In the genomic region with DNA sequence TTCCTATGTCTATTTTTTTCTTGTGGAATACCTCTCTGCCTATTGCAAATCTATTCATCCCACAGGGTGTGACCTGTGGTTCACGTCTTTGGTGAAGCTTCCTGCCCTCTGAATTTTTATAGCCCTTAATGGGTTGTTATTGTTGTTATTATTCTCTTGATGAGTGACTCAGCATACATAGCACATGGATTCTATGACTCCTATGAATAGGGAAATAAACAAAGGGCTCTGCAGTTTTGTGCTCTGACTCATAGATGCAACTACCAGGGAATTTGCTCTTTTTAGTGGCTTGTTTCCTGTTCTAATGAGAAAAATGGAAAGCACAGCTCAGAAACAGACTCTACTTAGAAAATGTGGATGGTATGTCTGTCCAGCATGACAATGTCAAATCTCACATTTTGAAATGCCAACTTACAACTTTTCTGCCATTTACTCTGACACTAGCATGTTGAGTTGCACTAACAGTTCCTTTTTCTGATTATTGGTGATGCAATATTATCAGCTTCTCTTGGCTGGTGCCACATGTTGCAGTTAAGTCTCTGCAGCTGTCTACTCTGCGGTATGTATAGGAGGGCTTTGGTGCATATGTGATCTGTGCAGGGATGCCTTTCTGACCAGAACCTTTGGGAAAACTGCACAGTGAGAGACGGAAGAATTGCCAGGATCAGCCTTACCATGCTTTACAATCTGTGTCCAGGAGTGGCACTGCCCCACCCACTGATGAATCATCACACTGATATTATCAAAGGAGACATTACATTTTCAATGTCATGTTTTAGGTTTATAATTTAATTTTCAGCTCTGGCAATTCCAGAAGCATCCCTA, we compare ENCODE assay signal across 10 cellular contexts.
DNase-seq lines count a peak whose midpoint lies in the region; TF ChIP-seq lines count a peak whose summit lies in the region.
"Had no signal": no experiment of that assay in that cellular context is flagged by ENCODE, and none has a peak within 500 bp of the region (broad histone marks: within the 10 kb centered on the region; RNA-seq: fewer than 3 reads in every experiment).

No MANE protein-coding gene starts in this region.

- no peaks in the 10 kb centered on the region for H3K36me3 ChIP-seq in iPS DF 6.9 (ENCODE audit: control insufficient read depth, insufficient read depth, low read length)
- H3K36me3 ChIP-seq in OCI-LY7 (ENCODE audit: insufficient read depth, low read length), result no peaks in the 10 kb centered on the region
- H3K36me3 ChIP-seq: neutrophil had no signal

- no TSS peak for BruUV-seq in OCI-LY7 (replicated peaks; lab: Mats Ljungman, UMichigan)

- H3K4me2 ChIP-seq in OCI-LY7 (ENCODE audit: low read length), result no peak overlapping the region

- peak overlapping the region; percentile 86 for H3K27ac Mint-ChIP-seq in type B pancreatic cell
- H3K27ac Mint-ChIP-seq: activated naive CD8-positive, alpha-beta T cell treated with anti-CD3 and anti-CD28 coated beads, Interleukin-2, amount 50 U/mL, for 24 hours; stimulated activated naive CD8-positive, alpha-beta T cell treated with anti-CD3 and anti-CD28 coated beads, Interleukin-15, Interleukin-2, amounts not matched to agents 100 ng/mL and 50 ng/mL, for 24 hours had no signal

- no peak overlapping the region for H3K27ac ChIP-seq in iPS DF 6.9 (ENCODE audit: low read length)
- H3K27ac ChIP-seq in OCI-LY7 (ENCODE audit: low read depth, low read length, poor library complexity, severe bottlenecking), result no peak overlapping the region
- H3K27ac ChIP-seq: neutrophil had no signal

- TF ChIP-seq CTCF in type B pancreatic cell (conservative IDR thresholded peaks at IDR 0.05), result no peak
- no peak for TF ChIP-seq CTCF in OCI-LY7 (conservative IDR thresholded peaks at IDR 0.05; ENCODE audit: low read length)

- peaks cover 8% of the 10 kb centered on the region for H3K27me3 Mint-ChIP-seq in type B pancreatic cell
- H3K27me3 Mint-ChIP-seq: activated naive CD8-positive, alpha-beta T cell treated with anti-CD3 and anti-CD28 coated beads, Interleukin-2, amount 50 U/mL, for 24 hours had no signal

- intact Hi-C loops in OCI-LY7 (cut with micrococcal nuclease; ENCODE audit: unreplicated experiment), result no loop called here

- CTCF ChIA-PET in OCI-LY7 (lab: Charles Lee; ENCODE audit: unreplicated experiment), result no interaction called here

- H4K20me1 ChIP-seq in OCI-LY7 (ENCODE audit: insufficient read depth, low read length), result no peaks in the 10 kb centered on the region

- no CpG with 5 or more reads among the region's 3 CpGs for WGBS in iPS DF 6.9 (ENCODE audit: insufficient coverage, insufficient read length)

- H3K79me2 ChIP-seq in OCI-LY7 (ENCODE audit: insufficient read depth, low read depth, low read length), result no peaks in the 10 kb centered on the region

- DNase-seq in HT1080 (ENCODE audit: low read depth) (peak; percentile 95), amniotic stem cell (lab: John Stamatoyannopoulos, UW) (peak; percentile 32), iPS DF 6.9 (ENCODE audit: low read depth, low spot score) (peak; percentile 33), type B pancreatic cell (ENCODE audit: extremely low spot score, unreplicated experiment) (no peak), OCI-LY7 (ENCODE audit: low spot score) (no peak), NCI-H446 (lab: John Stamatoyannopoulos, UW) (no peak), NCI-H1694 treated with DMSO at 0.1 percent for 48 hours (lab: John Stamatoyannopoulos, UW) (no peak)
- DNase-seq: activated naive CD8-positive, alpha-beta T cell treated with anti-CD3 and anti-CD28 coated beads, Interleukin-2, amount 50 U/mL, for 24 hours had no signal

- H3K9me2 ChIP-seq in OCI-LY7 (ENCODE audit: insufficient read depth, low read length), result no peaks in the 10 kb centered on the region

- H3K9me3 Mint-ChIP-seq in type B pancreatic cell, result no peaks in the 10 kb centered on the region

- H3K4me3 ChIP-seq in iPS DF 6.9 (ENCODE audit: low read length), result no peak overlapping the region
- no peak overlapping the region for H3K4me3 ChIP-seq in OCI-LY7 (ENCODE audit: low read depth, low read length, poor library complexity, severe bottlenecking)

- POLR2A ChIA-PET in OCI-LY7 (lab: Charles Lee), result no interaction called here

- H3K4me1 ChIP-seq in iPS DF 6.9 (ENCODE audit: control insufficient read depth, insufficient read depth, low read length) (peaks cover 6% of the 10 kb centered on the region; the same call in 1 of the 2 replicates), OCI-LY7 (ENCODE audit: insufficient read depth, low read length, poor library complexity, severe bottlenecking) (no peaks in the 10 kb centered on the region)

- no peaks in the 10 kb centered on the region for H3K27me3 ChIP-seq in iPS DF 6.9 (ENCODE audit: control insufficient read depth, insufficient read depth, low read length)
- H3K27me3 ChIP-seq: neutrophil had no signal

- peak overlapping the region; percentile 5 for H3K4me3 Mint-ChIP-seq in type B pancreatic cell
- H3K4me3 Mint-ChIP-seq: activated naive CD8-positive, alpha-beta T cell treated with anti-CD3 and anti-CD28 coated beads, Interleukin-2, amount 50 U/mL, for 24 hours; stimulated activated naive CD8-positive, alpha-beta T cell treated with anti-CD3 and anti-CD28 coated beads, Interleukin-15, Interleukin-2, amounts not matched to agents 100 ng/mL and 50 ng/mL, for 24 hours had no signal

- H3K36me3 Mint-ChIP-seq in type B pancreatic cell, result no peaks in the 10 kb centered on the region

- H3K4me1 Mint-ChIP-seq in type B pancreatic cell (ENCODE audit: unreplicated experiment), result peaks cover 20% of the 10 kb centered on the region
- H3K4me1 Mint-ChIP-seq: activated naive CD8-positive, alpha-beta T cell treated with anti-CD3 and anti-CD28 coated beads, Interleukin-2, amount 50 U/mL, for 24 hours had no signal

- H2AFZ ChIP-seq in OCI-LY7 (ENCODE audit: low read length), result no peak overlapping the region

- no peaks in the 10 kb centered on the region for H3K9me3 ChIP-seq in iPS DF 6.9 (ENCODE audit: control insufficient read depth, insufficient read depth, low read length)
- no peaks in the 10 kb centered on the region for H3K9me3 ChIP-seq in OCI-LY7 (ENCODE audit: low read length)
- H3K9me3 ChIP-seq: neutrophil had no signal

Comparison
In these comparisons a context has a peak if more than half of its experiments do, and no peak if none do; other contexts are left out.
1. DNase-seq: peak in HT1080 (single experiment), amniotic stem cell (single experiment) and iPS DF 6.9 (single experiment); none in type B pancreatic cell (single experiment), OCI-LY7 (single experiment), NCI-H446 (0 of 2) and NCI-H1694 treated with DMSO at 0.1 percent for 48 hours (single experiment).